ENCODE assay signal across 21 cellular contexts in genomic region chr17:75061055-75061438, GRCh38. TPM values are rescaled to one million over a fixed set of nuclear protein-coding genes. Genes with fewer than 3 reads are reported as not detected.
DNase-seq lines count a peak whose midpoint lies in the region; ATAC-seq, FAIRE-seq and TF ChIP-seq lines count a peak whose summit lies in the region.
"Had no signal": no experiment of that assay in that cellular context is flagged by ENCODE, and none has a peak within 500 bp of the region (broad histone marks: within the 10 kb centered on the region; RNA-seq: fewer than 3 reads in every experiment).

No MANE protein-coding gene starts in this region.

- no peak for TF ChIP-seq EP300 in gastroesophageal sphincter (IDR thresholded peaks at IDR 0.05)

- no peak overlapping the region for H3K4me2 ChIP-seq in skeletal muscle satellite cell (ENCODE audit: low read length)

- H3K27ac ChIP-seq in right atrium auricular region (peak overlapping the region; percentile 77 to 83), right cardiac atrium (ENCODE audit: low read length) (no peak overlapping the region), gastroesophageal sphincter (peak overlapping the region in 3 of 4 donors; percentile 75 to 81 (median 77))

- peaks cover 48% of the 10 kb centered on the region for H3K36me3 ChIP-seq in right atrium auricular region
- peaks cover 0 to 75% of the 10 kb centered on the region in 2 donors for H3K36me3 ChIP-seq in gastroesophageal sphincter
- peaks cover 44% of the 10 kb centered on the region for H3K36me3 ChIP-seq in skeletal muscle satellite cell (ENCODE audit: insufficient read depth, low read length)

- H3K27me3 ChIP-seq in right atrium auricular region (no peaks in the 10 kb centered on the region), right cardiac atrium (ENCODE audit: control insufficient read depth, insufficient read depth) (no peaks in the 10 kb centered on the region), gastroesophageal sphincter (no peaks in the 10 kb centered on the region), skeletal muscle satellite cell (ENCODE audit: control insufficient read depth, insufficient read depth, low read length) (no peaks in the 10 kb centered on the region)
- H3K27me3 ChIP-seq: Peyer's patch had no signal

- 95% methylated on average over 10 of the region's 10 CpGs for WGBS in right cardiac atrium
- WGBS in gastroesophageal sphincter (ENCODE audit: low coverage in 1 of 2), 2 donors = 87 to 93% methylated on average over 3 to 6 of the region's 10 CpGs

- H3K4me3 ChIP-seq in right atrium auricular region (no peak overlapping the region), right cardiac atrium (ENCODE audit: low read length) (no peak overlapping the region), gastroesophageal sphincter (no peak overlapping the region), skeletal muscle satellite cell (ENCODE audit: low read length) (no peak overlapping the region)
- H3K4me3 ChIP-seq: K562, Peyer's patch had no signal

- no peak for DNase-seq in right atrium auricular region (ENCODE audit: low spot score)
- DNase-seq in right cardiac atrium = no peak
- DNase-seq in DMS 273 (lab: John Stamatoyannopoulos, UW; ENCODE audit: unreplicated experiment) = no peak
- no peak for DNase-seq in RCC 7860 (ENCODE audit: low spot score)
- DNase-seq: CD4-positive, CD25-positive, alpha-beta regulatory T cell; COR-L47; HFFc6; NCI-H1092 treated with DMSO at 0.1 percent for 48 hours; NCI-H146; NCI-H2029 treated with DMSO at 0.1 percent for 48 hours; NCI-H446; NCI-H526 treated with DMSO at 0.1 percent for 48 hours; NK-92 treated with Interleukin-12 subunit alpha and Interleukin-12 subunit beta, amount 100 ng/mL, for 24 hours; Peyer's patch; Right ventricle myocardium superior had no signal

- no peaks in the 10 kb centered on the region for H3K9me3 ChIP-seq in right atrium auricular region
- H3K9me3 ChIP-seq in right cardiac atrium (ENCODE audit: control insufficient read depth, low read length) = no peaks in the 10 kb centered on the region
- H3K9me3 ChIP-seq in gastroesophageal sphincter = no peaks in the 10 kb centered on the region
- no peaks in the 10 kb centered on the region for H3K9me3 ChIP-seq in skeletal muscle satellite cell (replicated peaks; ENCODE audit: low read length)
- H3K9me3 ChIP-seq: Peyer's patch had no signal

- H3K4me1 ChIP-seq in right atrium auricular region (peaks cover 0 to 24% of the 10 kb centered on the region in 2 donors), right cardiac atrium (ENCODE audit: control insufficient read depth, insufficient read depth, low read length) (no peaks in the 10 kb centered on the region), gastroesophageal sphincter (peaks cover 0 to 19% (median 7%) of the 10 kb centered on the region in 3 donors), skeletal muscle satellite cell (ENCODE audit: control insufficient read depth, insufficient read depth, low read length) (peaks cover 17% of the 10 kb centered on the region)

- TF ChIP-seq POLR2A in gastroesophageal sphincter (IDR thresholded peaks at IDR 0.05) = no peak

- TF ChIP-seq CTCF in right atrium auricular region (IDR thresholded peaks at IDR 0.05) (no peak), gastroesophageal sphincter (IDR thresholded peaks at IDR 0.05) (no peak)

- H3K9ac ChIP-seq in skeletal muscle satellite cell (ENCODE audit: low read depth, low read length) = peak overlapping the region; percentile 42

- FAIRE-seq in RCC 7860 (lab: Jason Lieb, UNC) = no peak
- FAIRE-seq: H54 had no signal

- ATAC-seq in right cardiac atrium (no peak), gastroesophageal sphincter (no peak), GM18909 (IDR thresholded peaks at IDR 0.05; ENCODE audit: poor library complexity, unreplicated experiment) (no peak)
- ATAC-seq: K562 had no signal

- intact Hi-C loops in right cardiac atrium (cut with DNase I) = loop anchor here in 2 of 4 donors (10.0 kb wide), 2 partner anchors 54 to 114 kb away; no protein-coding TSS in a partner anchor

RNA-seq across cellular contexts. Expression of gene KCTD2, which starts 14.0 kb away (rescaled TPM):
- 10 to 100 TPM; 17.9 to 28.4 TPM for total RNA-seq in right atrium auricular region
- 10 to 100 TPM; 22.3 to 27.5 (median 23.1) TPM for total RNA-seq in right cardiac atrium
- polyA plus RNA-seq in right cardiac atrium = 22.8 TPM
- 10 to 100 TPM; 27.1 to 39.7 (median 28.8) TPM for total RNA-seq in gastroesophageal sphincter
- 10.4 and 10.5 TPM in 2 replicates for total RNA-seq in skeletal muscle satellite cell (2012; rRNA removed)

RNA-seq across cellular contexts. Expression of gene ATP5PD, which starts 14.3 kb away (rescaled TPM):
- total RNA-seq in right atrium auricular region (100 to 1,000 TPM; 675 to 871 TPM), right cardiac atrium (100 to 1,000 TPM; 702 to 831 (median 748) TPM), gastroesophageal sphincter (100 to 1,000 TPM; 213 to 337 (median 307) TPM)
- 2,009 TPM for polyA plus RNA-seq in right cardiac atrium
- total RNA-seq in skeletal muscle satellite cell (2012; rRNA removed) = 421 and 460 TPM in 2 replicates

RNA-seq across cellular contexts. Expression of gene SLC16A5, which starts 26.7 kb away (rescaled TPM):
- total RNA-seq in right atrium auricular region = 10 to 100 TPM; 16.5 to 34.1 TPM
- 10 to 100 TPM; 12.7 to 21.6 (median 18.5) TPM for total RNA-seq in right cardiac atrium
- 12.7 TPM for polyA plus RNA-seq in right cardiac atrium
- 1 to 10 TPM; 4.0 to 6.9 (median 5.2) TPM for total RNA-seq in gastroesophageal sphincter
- 4.6 and 5.7 TPM in 2 replicates for total RNA-seq in skeletal muscle satellite cell (2012; rRNA removed)
- total RNA-seq: A172 had no signal

RNA-seq across cellular contexts. Expression of gene MRPL58, which starts 48.6 kb away (rescaled TPM):
- 100 to 1,000 TPM in 1 of 2 donors, 10 to 100 TPM in 1; 44.8 to 104 TPM for total RNA-seq in right atrium auricular region
- total RNA-seq in right cardiac atrium = 10 to 100 TPM; 35.1 to 44.6 (median 37.3) TPM
- 62.6 TPM for polyA plus RNA-seq in right cardiac atrium
- total RNA-seq in gastroesophageal sphincter = 100 to 1,000 TPM in 1 of 4 donors, 10 to 100 TPM in 3; 36.6 to 112 (median 50.5) TPM
- total RNA-seq in skeletal muscle satellite cell (2012; rRNA removed) = 36.7 and 49.9 TPM in 2 replicates

RNA-seq across cellular contexts. Expression of gene ARMC7, which starts 48.7 kb away (rescaled TPM):
- total RNA-seq in right atrium auricular region = 1 to 10 TPM; 4.9 to 9.5 TPM
- total RNA-seq in right cardiac atrium = 10 to 100 TPM in 1 of 4 donors, 1 to 10 TPM in 3; 9.4 to 10.9 (median 9.6) TPM
- 7.7 TPM for polyA plus RNA-seq in right cardiac atrium
- total RNA-seq in gastroesophageal sphincter = 1 to 10 TPM; 2.4 to 6.1 (median 3.9) TPM
- total RNA-seq in skeletal muscle satellite cell (2012; rRNA removed) = 1.5 and 2.3 TPM in 2 replicates
